Comparison of ENCODE assay signal across 8 cellular contexts in genomic region chr4:153223418-153223792, GRCh38. TPM values are rescaled to one million over a fixed set of nuclear protein-coding genes. Genes with fewer than 3 reads are reported as not detected.
DNase-seq lines count a peak whose midpoint lies in the region; ATAC-seq and TF ChIP-seq lines count a peak whose summit lies in the region.

No MANE protein-coding gene starts in this region.

- ATAC-seq in GM19397 (IDR thresholded peaks at IDR 0.05; ENCODE audit: unreplicated experiment) (peak; percentile 20), GM18498 (IDR thresholded peaks at IDR 0.05; ENCODE audit: unreplicated experiment) (no peak), HG03175 (IDR thresholded peaks at IDR 0.05; ENCODE audit: unreplicated experiment) (no peak)

- peak overlapping the region; percentile 64 for H3K27ac ChIP-seq in SJCRH30

- no peaks in the 10 kb centered on the region for H3K9me3 ChIP-seq in SJCRH30 (replicated peaks)

- in situ Hi-C loops in ACHN (cut with HindIII; ENCODE audit: low pct_ligation_motif_present, low pct_unique_long_range_greater_than_20kb, low sequenced_read_pairs), result no loop called here

- H3K4me3 ChIP-seq in SJCRH30, result peak overlapping the region; percentile 73
- peak overlapping the region; percentile 70 to 76 for H3K4me3 ChIP-seq in foreskin fibroblast (ENCODE audit: low read depth in 1 of 2, low read length in 2 of 2)
- peak overlapping the region; percentile 63 for H3K4me3 ChIP-seq in retinal pigment epithelial cell (ENCODE audit: low read length)

- H3K36me3 ChIP-seq in SJCRH30, result peaks cover 2% of the 10 kb centered on the region; the same call in 1 of the 2 replicates

- H3K27me3 ChIP-seq in SJCRH30, result no peaks in the 10 kb centered on the region

- DNase-seq in SJCRH30 (peak in 1 of 2 experiments; percentile 34), foreskin fibroblast (peak in 1 of 2 donors; percentile 45), retinal pigment epithelial cell (ENCODE audit: low read depth) (no peak), ACHN (no peak), MV-4-11 (lab: John Stamatoyannopoulos, UW) (no peak)

- peaks cover 7% of the 10 kb centered on the region; the same call in 1 of the 2 replicates for H3K4me1 ChIP-seq in SJCRH30

- no peak for TF ChIP-seq CTCF in foreskin fibroblast (IDR thresholded peaks at IDR 0.05; ENCODE audit: low read depth, low read length)
- TF ChIP-seq CTCF in retinal pigment epithelial cell (conservative IDR thresholded peaks at IDR 0.05; ENCODE audit: low read depth, low read length), result no peak

RNA-seq across cellular contexts. Expression of gene TRIM2, which starts 19.2 kb away (rescaled TPM):
- total RNA-seq in SJCRH30 (2014; rRNA removed; shearing (Covaris generic)), result 26.0 and 30.8 TPM in 2 replicates
